31 cellular contexts compared by ENCODE assay signal in genomic region chr2:108257757-108258331, GRCh38. TPM values are rescaled to one million over a fixed set of nuclear protein-coding genes. Genes with fewer than 3 reads are reported as not detected.
DNase-seq lines count a peak whose midpoint lies in the region; ATAC-seq, FAIRE-seq and TF ChIP-seq lines count a peak whose summit lies in the region.
"Had no signal": no experiment of that assay in that cellular context is flagged by ENCODE, and none has a peak within 500 bp of the region (broad histone marks: within the 10 kb centered on the region; RNA-seq: fewer than 3 reads in every experiment).

No MANE protein-coding gene starts in this region.

- H3K4me3 ChIP-seq in A549 (no peak overlapping the region), Loucy (ENCODE audit: low read length, poor library complexity, severe bottlenecking) (no peak overlapping the region), K562 (no peak overlapping the region), HAP-1 (no peak overlapping the region)
- H3K4me3 ChIP-seq: colonic mucosa, prostate gland, upper lobe of right lung had no signal

- no TSS peak for BruUV-seq in K562 (replicated peaks; lab: Mats Ljungman, UMichigan)

- TF ChIP-seq EP300 in A549 (IDR thresholded peaks at IDR 0.05) (no peak), K562 (IDR thresholded peaks at IDR 0.05; ENCODE audit: low read length) (no peak)

- H3K4me2 ChIP-seq in A549 (peak overlapping the region; percentile 22; the same call in 1 of the 3 replicates), Loucy (ENCODE audit: low read depth, low read length, poor library complexity, severe bottlenecking) (no peak overlapping the region), K562 (ENCODE audit: insufficient read depth, low read length) (no peak overlapping the region)

- no peaks in the 10 kb centered on the region for H3K79me2 ChIP-seq in Loucy (ENCODE audit: insufficient read depth, low read length)
- H3K79me2 ChIP-seq in K562 (ENCODE audit: control insufficient read depth, insufficient read depth, low read length) = no peaks in the 10 kb centered on the region

- no peaks in the 10 kb centered on the region for H3K9me2 ChIP-seq in Loucy (replicated peaks; ENCODE audit: low read depth, low read length)

- H4K20me1 ChIP-seq in Loucy (ENCODE audit: insufficient read depth, low read length, poor library complexity, severe bottlenecking) (no peaks in the 10 kb centered on the region), K562 (replicated peaks; ENCODE audit: control insufficient read depth, insufficient read depth, low read length) (no peaks in the 10 kb centered on the region)

- TF ChIP-seq CTCF in A549 (IDR thresholded peaks at IDR 0.05) (no peak), Loucy (conservative IDR thresholded peaks at IDR 0.05; ENCODE audit: low read length) (no peak), K562 (IDR thresholded peaks at IDR 0.05 in 2 of 3, conservative IDR thresholded peaks at IDR 0.05 in 1 of 3; ENCODE audit: insufficient read depth in 2 of 3, low read depth in 1 of 3, low read length in 3 of 3) (no peak)

- CTCF ChIA-PET in A549 (lab: Yijun Ruan, JAX) (no interaction called here), K562 (lab: Yijun Ruan, JAX; ENCODE audit: low intra/inter-chr PET ratio) (no interaction called here)

- H3K4me1 ChIP-seq in A549 (peaks cover 10% of the 10 kb centered on the region), Loucy (ENCODE audit: insufficient read depth, low read length, poor library complexity, severe bottlenecking) (no peaks in the 10 kb centered on the region), K562 (replicated peaks in 1 of 2; ENCODE audit: control insufficient read depth in 2 of 2, insufficient read depth in 2 of 2, low read length in 2 of 2) (no peaks in the 10 kb centered on the region), HAP-1 (no peaks in the 10 kb centered on the region)
- H3K4me1 ChIP-seq: colonic mucosa, prostate gland, upper lobe of right lung had no signal

- H2AFZ ChIP-seq in Loucy (ENCODE audit: low read length) (peak overlapping the region; percentile 19; the same call in 1 of the 2 replicates), K562 (ENCODE audit: low read depth, low read length) (no peak overlapping the region)

- in situ Hi-C loops in K562 (cut with MboI) (no loop called here), HAP-1 (cut with MboI; ENCODE audit: low sequenced_read_pairs) (no loop called here)

- H3K27me3 ChIP-seq in Loucy (ENCODE audit: insufficient read depth, low read length, poor library complexity, severe bottlenecking) (no peaks in the 10 kb centered on the region), K562 (ENCODE audit: control insufficient read depth in 2 of 2, insufficient read depth in 2 of 2, low read length in 2 of 2) (no peaks in the 10 kb centered on the region), HAP-1 (ENCODE audit: low read depth) (no peaks in the 10 kb centered on the region)
- H3K27me3 ChIP-seq: colonic mucosa, neutrophil, upper lobe of right lung had no signal

- FAIRE-seq in A549 (lab: Jason Lieb, UNC) = no peak
- no peak for FAIRE-seq in K562 (lab: Jason Lieb, UNC)

- ATAC-seq in A549 (no peak), K562 (no peak)
- ATAC-seq: activated CD4-positive, CD25-positive, alpha-beta regulatory T cell treated with anti-CD3 and anti-CD28 coated beads, Interleukin-2, amount 50 U/mL, for 24 hours; activated CD8-positive, alpha-beta T cell treated with anti-CD3 and anti-CD28 coated beads, Interleukin-2, amount 10 ng/mL, durations not matched to agents 7 days and 5 days; esophagus mucosa; upper lobe of right lung had no signal

- H3F3A ChIP-seq in Loucy (ENCODE audit: low read depth) = no peaks in the 10 kb centered on the region

- DNase-seq in A549 (ENCODE audit: low read depth in 1 of 2, low spot score in 1 of 2) (no peak), K562 (ENCODE audit: extremely low read depth in 1 of 4, low spot score in 3 of 4) (no peak), kidney tubule cell (ENCODE audit: low spot score) (peak; percentile 72), HAP-1 (ENCODE audit: low spot score in 2 of 2) (no peak), activated gamma-delta T cell treated with Interleukin-2 at 50 U/mL for 16 hours (no peak), HK-2 (ENCODE audit: unreplicated experiment) (no peak)
- DNase-seq in stimulated activated CD4-positive, alpha-beta T cell treated with anti-CD3 and anti-CD28 coated beads, Interleukin-4, amount 100 ng/mL, for 24 hours = no peak
- DNase-seq: 8988T; activated CD8-positive, alpha-beta T cell treated with anti-CD3 and anti-CD28 coated beads, Interleukin-2, amount 10 ng/mL, durations not matched to agents 7 days and 5 days; activated naive CD4-positive, alpha-beta T cell treated with Interleukin-2 at 50 U/mL for 16 hours; AML-193; CD4-positive, alpha-beta memory T cell; colonic mucosa; DMS 273 treated with DMSO at 0.1 percent for 48 hours; effector memory CD4-positive, alpha-beta T cell; NCI-H1105; NCI-H2081; NCI-H345; NCI-H82; SHP77; substantia nigra; upper lobe of right lung had no signal

- TF ChIP-seq POLR2A in A549 (IDR thresholded peaks at IDR 0.05; ENCODE audit: low read length) (no peak), K562 (conservative IDR thresholded peaks at IDR 0.05) (no peak)

- WGBS in A549 (ENCODE audit: missing lambda C conversion rate) = 32% methylated on average over 3 of the region's 3 CpGs
- 0% methylated on average over 3 of the region's 3 CpGs for WGBS in K562 (ENCODE audit: insufficient coverage, low coverage, missing lambda C conversion rate)

- POLR2A ChIA-PET in A549 (lab: Yijun Ruan, JAX) (no interaction called here), K562 (lab: Yijun Ruan, JAX) (interaction anchor here (1.1 kb wide), 1 partner anchor 9 kb away, joined by 3 read pairs; no protein-coding TSS in a partner anchor)

- H3K9me3 ChIP-seq in A549 = no peaks in the 10 kb centered on the region
- H3K9me3 ChIP-seq in Loucy (ENCODE audit: insufficient read depth, low read depth, low read length) = no peaks in the 10 kb centered on the region
- H3K9me3 ChIP-seq in K562 (replicated peaks; ENCODE audit: control insufficient read depth, insufficient read depth, low read depth, low read length) = no peaks in the 10 kb centered on the region
- H3K9me3 ChIP-seq in HAP-1 = no peaks in the 10 kb centered on the region
- H3K9me3 ChIP-seq: colonic mucosa, neutrophil, prostate gland, upper lobe of right lung had no signal

- H3K27ac ChIP-seq in A549 (peak overlapping the region; percentile 5 to 47; a peak in 3 of 6 replicates), K562 (ENCODE audit: extremely low read depth, low read depth, low read length) (no peak overlapping the region)
- H3K27ac ChIP-seq: colonic mucosa, neutrophil, prostate gland, upper lobe of right lung had no signal

- intact Hi-C loops in K562 (cut with micrococcal nuclease) = no loop called here

- no peaks in the 10 kb centered on the region for H3K36me3 ChIP-seq in Loucy (ENCODE audit: insufficient read depth, low read length)
- no peaks in the 10 kb centered on the region for H3K36me3 ChIP-seq in K562 (ENCODE audit: control insufficient read depth, insufficient read depth, low read length)
- no peaks in the 10 kb centered on the region for H3K36me3 ChIP-seq in HAP-1 (replicated peaks)
- H3K36me3 ChIP-seq: colonic mucosa, neutrophil, prostate gland, upper lobe of right lung had no signal

- no peak overlapping the region for H3K9ac ChIP-seq in Loucy (ENCODE audit: low read depth, low read length, poor library complexity, severe bottlenecking)
- no peak overlapping the region for H3K9ac ChIP-seq in K562 (ENCODE audit: insufficient read depth in 1 of 2, low read depth in 2 of 2, low read length in 2 of 2)

- H3K9me1 ChIP-seq in K562 (ENCODE audit: control insufficient read depth, insufficient read depth, low read length) = no peaks in the 10 kb centered on the region

- TF ChIP-seq RAD21 in A549 (conservative IDR thresholded peaks at IDR 0.05 in 1 of 2, IDR thresholded peaks at IDR 0.05 in 1 of 2) (no peak), K562 (CRISPR knock-in tag; conservative IDR thresholded peaks at IDR 0.05 in 1 of 2, IDR thresholded peaks at IDR 0.05 in 1 of 2) (no peak)

RNA-seq across cellular contexts. Expression of gene SULT1C3, which starts 18.1 kb away (rescaled TPM):
- not detected in 2 replicates for polyA plus RNA-seq in A549 (2011; rRNA removed)
- not detected in 2 replicates for polyA plus RNA-seq in A549 (2012; cell fraction: cytosol; rRNA removed)
- polyA plus RNA-seq in A549 (2012; cell fraction: nucleus; rRNA removed) = not detected in 2 replicates
- polyA plus RNA-seq in A549 (2017; fragmentation: RNase III; extraction: RNeasy Plus Mini Kit Qiagen cat#74134 plus additional on column Dnase treatment) = not detected in 3 replicates
- not detected in 2 replicates for polyA minus RNA-seq in A549 (2011; rRNA and poly(A)+ RNA removed)
- total RNA-seq in K562 (2011; cell fraction: chromatin; rRNA removed; ENCODE audit: low replicate concordance) = not detected in 2 replicates
- not detected in 2 replicates for total RNA-seq in K562 (2011; cell fraction: nucleolus; rRNA removed)
- not detected in 2 replicates for total RNA-seq in K562 (2011; cell fraction: nucleoplasm; rRNA removed)
- not detected in 2 replicates for total RNA-seq in K562 (2014; rRNA removed)
- total RNA-seq in K562 (2014; rRNA removed; fragmentation: Illumina TruSeq; extraction: Trizol) = not detected in 2 replicates
- total RNA-seq in K562 (2015; rRNA removed; fragmentation: Illumina TruSeq; extraction: Trizol) = not detected in 2 replicates
- total RNA-seq in K562 (2021) = not detected in 2 replicates
- not detected in 2 replicates for polyA plus RNA-seq in K562 (2011; rRNA removed)
- polyA plus RNA-seq in K562 (2011; cell fraction: cytosol; rRNA removed) = not detected in 2 replicates
- polyA plus RNA-seq in K562 (2011; cell fraction: nucleus; rRNA removed) = not detected in 2 replicates
- polyA plus RNA-seq in K562 (2012) = not detected in 2 replicates
- polyA plus RNA-seq in K562 (2014; fragmentation: Illumina TruSeq; extraction: Trizol) = not detected in 2 replicates
- not detected for polyA plus RNA-seq in K562 (2014; fragmentation: Nextera tagmentation; extraction: Ambion mirVana)
- not detected in 2 replicates for polyA plus RNA-seq in K562 (2014; rRNA removed)
- polyA minus RNA-seq in K562 (2011; rRNA and poly(A)+ RNA removed) = not detected in 2 replicates
- not detected in 2 replicates for polyA minus RNA-seq in K562 (2011; cell fraction: cytosol; rRNA and poly(A)+ RNA removed)
- not detected in 2 replicates for polyA minus RNA-seq in K562 (2011; cell fraction: nucleus; rRNA and poly(A)+ RNA removed)
- total RNA-seq: activated CD8-positive, alpha-beta T cell treated with anti-CD3 and anti-CD28 coated beads, Interleukin-2, amount 10 ng/mL, durations not matched to agents 7 days and 5 days; CD4-positive, alpha-beta memory T cell; kidney epithelial cell; myocyte; OCI-LY7; prostate gland; skeletal muscle tissue; upper lobe of right lung had no signal
- polyA plus RNA-seq: CD4-positive, alpha-beta memory T cell had no signal

RNA-seq across cellular contexts. Expression of gene SULT1C2, which starts 30.9 kb away (rescaled TPM):
- polyA plus RNA-seq in A549 (2011; rRNA removed) (0.26 and 0.36 TPM in 2 replicates), A549 (2017; fragmentation: RNase III; extraction: RNeasy Plus Mini Kit Qiagen cat#74134 plus additional on column Dnase treatment) (0.20 to 0.61 TPM (median 0.56 TPM) in 3 replicates), K562 (2011; rRNA removed) (not detected in 2 replicates), K562 (2014; fragmentation: Illumina TruSeq; extraction: Trizol) (not detected in 2 replicates), K562 (2014; fragmentation: Nextera tagmentation; extraction: Ambion mirVana) (not detected), K562 (2014; rRNA removed) (not detected in 2 replicates)
- 0.04 TPM in 2 replicates for polyA plus RNA-seq in A549 (2012; cell fraction: cytosol; rRNA removed)
- 0.05 and 0.13 TPM in 2 replicates for polyA plus RNA-seq in A549 (2012; cell fraction: nucleus; rRNA removed)
- 0.24 and 1.2 TPM in 2 replicates for polyA minus RNA-seq in A549 (2011; rRNA and poly(A)+ RNA removed)
- not detected in 2 replicates for total RNA-seq in K562 (2011; cell fraction: chromatin; rRNA removed; ENCODE audit: low replicate concordance)
- total RNA-seq in K562 (2011; cell fraction: nucleolus; rRNA removed) = 0.13 TPM in 1 of 2 replicates, not detected in the other
- total RNA-seq in K562 (2011; cell fraction: nucleoplasm; rRNA removed) = 0.53 TPM in 1 of 2 replicates, not detected in the other
- total RNA-seq in K562 (2014; rRNA removed) (not detected in 2 replicates), K562 (2014; rRNA removed; fragmentation: Illumina TruSeq; extraction: Trizol) (not detected in 2 replicates), K562 (2015; rRNA removed; fragmentation: Illumina TruSeq; extraction: Trizol) (0.15 and 0.22 TPM in 2 replicates), K562 (2021) (not detected in 2 replicates)
- polyA plus RNA-seq in K562 (2011; cell fraction: cytosol; rRNA removed) = not detected in 2 replicates
- not detected in 2 replicates for polyA plus RNA-seq in K562 (2011; cell fraction: nucleus; rRNA removed)
- 0.07 and 0.17 TPM in 2 replicates for polyA plus RNA-seq in K562 (2012)
- not detected in 2 replicates for polyA minus RNA-seq in K562 (2011; rRNA and poly(A)+ RNA removed)
- not detected in 2 replicates for polyA minus RNA-seq in K562 (2011; cell fraction: cytosol; rRNA and poly(A)+ RNA removed)
- polyA minus RNA-seq in K562 (2011; cell fraction: nucleus; rRNA and poly(A)+ RNA removed) = not detected in 2 replicates
- total RNA-seq: activated CD8-positive, alpha-beta T cell treated with anti-CD3 and anti-CD28 coated beads, Interleukin-2, amount 10 ng/mL, durations not matched to agents 7 days and 5 days; esophagus mucosa; OCI-LY7 had no signal
- polyA plus RNA-seq: CD4-positive, alpha-beta memory T cell had no signal
